Comparison of ENCODE assay signal across 20 cellular contexts in genomic region chr2:19548116-19548515, GRCh38.
DNase-seq lines count a peak whose midpoint lies in the region; ATAC-seq, FAIRE-seq and TF ChIP-seq lines count a peak whose summit lies in the region.
"Had no signal": no experiment of that assay in that cellular context is flagged by ENCODE, and none has a peak within 500 bp of the region (broad histone marks: within the 10 kb centered on the region; RNA-seq: fewer than 3 reads in every experiment).

No MANE protein-coding gene starts in this region.

- POLR2A ChIA-PET in H1 (lab: Charles Lee; ENCODE audit: partially characterized antibody): no interaction called here
- POLR2A ChIA-PET in naive thymus-derived CD8-positive, alpha-beta T cell (lab: Charles Lee): no interaction called here

- no peak overlapping the region for H3K14ac ChIP-seq in H1 (ENCODE audit: insufficient read length)

- TF ChIP-seq RAD21 in H1 (IDR thresholded peaks at IDR 0.05 in 1 of 2, conservative IDR thresholded peaks at IDR 0.05 in 1 of 2; ENCODE audit: low read depth in 2 of 2, low read length in 2 of 2): no peak

- H3K79me2 ChIP-seq in H1 (ENCODE audit: control insufficient read depth in 1 of 2, insufficient read depth in 2 of 2, low read length in 2 of 2): no peaks in the 10 kb centered on the region

- peaks cover 28% of the 10 kb centered on the region for H3K4me1 Mint-ChIP-seq in chondrocyte (ENCODE audit: low read depth)
- H3K4me1 Mint-ChIP-seq in naive thymus-derived CD8-positive, alpha-beta T cell: no peaks in the 10 kb centered on the region
- H3K4me1 Mint-ChIP-seq: B cell, GM23338 had no signal

- peak overlapping the region; percentile 62; the same call in 1 of the 2 replicates for H4K8ac ChIP-seq in H1 (ENCODE audit: extremely low read depth, insufficient read depth, low read length)

- TF ChIP-seq EP300 in H1 (IDR thresholded peaks at IDR 0.05; ENCODE audit: borderline replicate concordance in 1 of 2, low read depth in 2 of 2, low read length in 2 of 2) (no peak), upper lobe of left lung (IDR thresholded peaks at IDR 0.05) (no peak)

- DNase-seq in chondrocyte (ENCODE audit: low spot score): peak; percentile 57
- DNase-seq in H1 (ENCODE audit: low read depth in 1 of 2, low spot score in 2 of 2): no peak
- DNase-seq in mucosa of descending colon: no peak
- DNase-seq in upper lobe of left lung: peak in 1 of 2 donors; percentile 20
- DNase-seq in HPDE6-E6E7 (ENCODE audit: extremely low spot score): no peak
- DNase-seq in DMS114 treated with DMSO at 0.1 percent for 48 hours (lab: John Stamatoyannopoulos, UW; ENCODE audit: unreplicated experiment): no peak
- DNase-seq in naive thymus-derived CD8-positive, alpha-beta T cell: no peak
- DNase-seq: Calu3; CD8-positive, alpha-beta T cell; DMS53; DND-41; EL; H7; HFFc6 had no signal

- CTCF ChIA-PET in H1 (lab: Charles Lee; ENCODE audit: partially characterized antibody): interaction anchor here (1.3 kb wide), 1 partner anchor 11 kb away, joined by 4 read pairs; no protein-coding TSS in a partner anchor

- no peaks in the 10 kb centered on the region for H3K79me1 ChIP-seq in H1 (ENCODE audit: low read depth, low read length)

- H3K56ac ChIP-seq in H1 (replicated peaks; ENCODE audit: insufficient read length, low read depth, low read length): no peak overlapping the region

- no peak overlapping the region for H4K91ac ChIP-seq in H1 (replicated peaks; ENCODE audit: insufficient read length, low read length)

- FAIRE-seq in H1 (lab: Jason Lieb, UNC): no peak
- FAIRE-seq: GM12891, GM19239 had no signal

- TF ChIP-seq POLR2A in H1 (IDR thresholded peaks at IDR 0.05; ENCODE audit: control extremely low read depth in 1 of 2, low read depth in 2 of 2, low read length in 2 of 2): no peak
- no peak for TF ChIP-seq POLR2A in upper lobe of left lung (IDR thresholded peaks at IDR 0.05)

- no peaks in the 10 kb centered on the region for H4K20me1 ChIP-seq in H1 (replicated peaks in 1 of 2; ENCODE audit: control insufficient read depth in 1 of 2, insufficient read depth in 2 of 2, low read length in 2 of 2)
- H4K20me1 ChIP-seq: BLaER1 treated with 17β-estradiol and CSF1 and Interleukin-3, amounts not matched to agents 10 nM and 100 nM had no signal

- H3K27me3 ChIP-seq in H1 (replicated peaks in 1 of 4; ENCODE audit: control insufficient read depth in 3 of 4, extremely low read depth in 1 of 4, insufficient read depth in 3 of 4, low read length in 3 of 4) (no peaks in the 10 kb centered on the region), upper lobe of left lung (no peaks in the 10 kb centered on the region)
- H3K27me3 ChIP-seq: BLaER1 treated with 17β-estradiol and CSF1 and Interleukin-3, amounts not matched to agents 10 nM and 100 nM had no signal

- H3K4me3 Mint-ChIP-seq in chondrocyte (ENCODE audit: unreplicated experiment): no peak overlapping the region
- H3K4me3 Mint-ChIP-seq in naive thymus-derived CD8-positive, alpha-beta T cell: no peak overlapping the region
- H3K4me3 Mint-ChIP-seq: B cell; CD8-positive, alpha-beta T cell; GM23338; HFFc6 had no signal

- H2AFZ ChIP-seq in H1 (ENCODE audit: low read length): peak overlapping the region; percentile 51; the same call in 1 of the 2 replicates
- H2AFZ ChIP-seq: GM23338 had no signal

- H3K36me3 ChIP-seq in H1 (ENCODE audit: control insufficient read depth in 2 of 4, insufficient read depth in 4 of 4, low read length in 3 of 4) (no peaks in the 10 kb centered on the region), mucosa of descending colon (ENCODE audit: low read depth) (no peaks in the 10 kb centered on the region), upper lobe of left lung (no peaks in the 10 kb centered on the region)
- H3K36me3 ChIP-seq: BLaER1 treated with 17β-estradiol and CSF1 and Interleukin-3, amounts not matched to agents 10 nM and 100 nM had no signal

- no peaks in the 10 kb centered on the region for H3K23me2 ChIP-seq in H1 (ENCODE audit: low read depth, low read length)

- no peaks in the 10 kb centered on the region for H3K27me3 Mint-ChIP-seq in chondrocyte (ENCODE audit: low read depth)
- H3K27me3 Mint-ChIP-seq in naive thymus-derived CD8-positive, alpha-beta T cell: peaks cover 7 to 24% (median 16%) of the 10 kb centered on the region in 5 donors

- no peak overlapping the region for H3K4ac ChIP-seq in H1 (replicated peaks; ENCODE audit: insufficient read length, low read depth, low read length)

- intact Hi-C loops in mucosa of descending colon (cut with DNase I, micrococcal nuclease): no loop called here

- H3K27ac ChIP-seq in H1 (ENCODE audit: low read depth, low read length) (no peak overlapping the region), upper lobe of left lung (no peak overlapping the region)
- H3K27ac ChIP-seq: BLaER1 treated with 17β-estradiol and CSF1 and Interleukin-3, amounts not matched to agents 10 nM and 100 nM had no signal

- no peak overlapping the region for H3K9ac ChIP-seq in H1 (replicated peaks in 1 of 4; ENCODE audit: extremely low read depth in 1 of 4, low read depth in 3 of 4, low read length in 3 of 4)
- H3K9ac ChIP-seq: BLaER1 treated with 17β-estradiol and CSF1 and Interleukin-3, amounts not matched to agents 10 nM and 100 nM had no signal

- H3K4me3 ChIP-seq in H1 (ENCODE audit: extremely low read depth in 1 of 4, insufficient read depth in 2 of 4, low read depth in 3 of 4, low read length in 4 of 4) (no peak overlapping the region), mucosa of descending colon (no peak overlapping the region), upper lobe of left lung (no peak overlapping the region)
- H3K4me3 ChIP-seq: BLaER1 treated with 17β-estradiol and CSF1 and Interleukin-3, amounts not matched to agents 10 nM and 100 nM; GM23338 had no signal

- H3K27ac Mint-ChIP-seq in chondrocyte (ENCODE audit: unreplicated experiment): no peak overlapping the region
- no peak overlapping the region for H3K27ac Mint-ChIP-seq in naive thymus-derived CD8-positive, alpha-beta T cell
- H3K27ac Mint-ChIP-seq: B cell; CD8-positive, alpha-beta T cell; GM23338; HFFc6 had no signal

- TF ChIP-seq CTCF in chondrocyte (IDR thresholded peaks at IDR 0.05) (no peak), H1 (IDR thresholded peaks at IDR 0.05; ENCODE audit: control extremely low read depth in 1 of 3, insufficient read depth in 1 of 3, low read depth in 1 of 3, low read length in 3 of 3) (no peak), mucosa of descending colon (IDR thresholded peaks at IDR 0.05) (no peak), upper lobe of left lung (IDR thresholded peaks at IDR 0.05) (no peak)

- H3K23ac ChIP-seq in H1 (ENCODE audit: insufficient read length): no peak overlapping the region

- no peaks in the 10 kb centered on the region for H3K9me3 Mint-ChIP-seq in chondrocyte (ENCODE audit: low read depth)
- H3K9me3 Mint-ChIP-seq in naive thymus-derived CD8-positive, alpha-beta T cell: peaks cover 0 to 9% (median 0%) of the 10 kb centered on the region in 9 donors
- H3K9me3 Mint-ChIP-seq: CD8-positive, alpha-beta T cell; GM23338; HFFc6 had no signal

- WGBS in H1 (ENCODE audit: extremely low coverage in 1 of 2, insufficient coverage in 1 of 2, insufficient read length in 1 of 2, insufficient replicate concordance in 2 of 2, low coverage in 1 of 2, low lambda C conversion rate in 2 of 2, missing lambda C conversion rate in 1 of 2), 2 experiments: 83% methylated on average over 1 of the region's 1 CpG; no CpG with 5 or more reads in 1 of the 2 experiments
- WGBS in upper lobe of left lung, 2 donors: 60 to 71% methylated on average over 1 of the region's 1 CpG

- H4K5ac ChIP-seq in H1 (ENCODE audit: insufficient read length, low read depth, low read length): no peak overlapping the region

- no peak overlapping the region for H2BK12ac ChIP-seq in H1 (ENCODE audit: low read depth, low read length)

- H2BK5ac ChIP-seq in H1 (ENCODE audit: low read depth, low read length): no peak overlapping the region; the same call in 1 of the 2 replicates

- H3K4me1 ChIP-seq in H1 (replicated peaks in 1 of 4; ENCODE audit: control insufficient read depth in 3 of 4, insufficient read depth in 4 of 4, low read length in 3 of 4) (no peaks in the 10 kb centered on the region), mucosa of descending colon (ENCODE audit: low read depth) (no peaks in the 10 kb centered on the region), upper lobe of left lung (no peaks in the 10 kb centered on the region)
- H3K4me1 ChIP-seq: BLaER1 treated with 17β-estradiol and CSF1 and Interleukin-3, amounts not matched to agents 10 nM and 100 nM had no signal

- H3K9me3 ChIP-seq in H1 (ENCODE audit: insufficient read depth in 2 of 2, low read depth in 1 of 2, low read length in 1 of 2) (no peaks in the 10 kb centered on the region), mucosa of descending colon (no peaks in the 10 kb centered on the region), upper lobe of left lung (no peaks in the 10 kb centered on the region)
- H3K9me3 ChIP-seq: BLaER1 treated with 17β-estradiol and CSF1 and Interleukin-3, amounts not matched to agents 10 nM and 100 nM had no signal

- H2AK5ac ChIP-seq in H1 (ENCODE audit: low read depth, low read length): no peak overlapping the region

- H2BK15ac ChIP-seq in H1 (ENCODE audit: low read length): no peak overlapping the region

- H2BK20ac ChIP-seq in H1 (ENCODE audit: low read length): no peak overlapping the region

- H3K18ac ChIP-seq in H1 (ENCODE audit: extremely low read depth, low read length): no peak overlapping the region

- ATAC-seq in mucosa of descending colon (peak; percentile 29), upper lobe of left lung (ENCODE audit: low FRiP score in 2 of 2) (peak; percentile 14 to 49)
- no peak for ATAC-seq in naive thymus-derived CD8-positive, alpha-beta T cell
- ATAC-seq: CD8-positive, alpha-beta T cell; GM23338; HCT116 had no signal

- peaks cover 2% of the 10 kb centered on the region for H3K36me3 Mint-ChIP-seq in chondrocyte (ENCODE audit: low read depth)
- H3K36me3 Mint-ChIP-seq in naive thymus-derived CD8-positive, alpha-beta T cell: no peaks in the 10 kb centered on the region
- H3K36me3 Mint-ChIP-seq: CD8-positive, alpha-beta T cell had no signal

- H3K4me2 ChIP-seq in H1 (ENCODE audit: insufficient read depth in 1 of 2, low read depth in 2 of 2, low read length in 2 of 2): no peak overlapping the region
- H3K4me2 ChIP-seq: BLaER1 treated with 17β-estradiol and CSF1 and Interleukin-3, amounts not matched to agents 10 nM and 100 nM; GM23338 had no signal

- no peak overlapping the region for H2BK120ac ChIP-seq in H1 (replicated peaks; ENCODE audit: low read depth, low read length)

TF ChIP-seq in H1, 55 proteins besides CTCF, POLR2A, EP300 and RAD21 (continues in another document):
- TF ChIP-seq RFX5 (IDR thresholded peaks at IDR 0.05; ENCODE audit: borderline replicate concordance, low read depth, low read length) (no peak), RBBP5 (IDR thresholded peaks at IDR 0.05; ENCODE audit: borderline replicate concordance, low read depth, low read length) (no peak), RNF2 (IDR thresholded peaks at IDR 0.05; ENCODE audit: borderline replicate concordance, low read depth, low read length, missing control alignments, poor library complexity, severe bottlenecking) (no peak), TEAD4 (IDR thresholded peaks at IDR 0.05; ENCODE audit: low read depth, low read length) (no peak), POLR2AphosphoS5 (IDR thresholded peaks at IDR 0.05; ENCODE audit: low read depth, low read length) (no peak), TAF7 (optimal IDR thresholded peaks at IDR 0.05; ENCODE audit: borderline replicate concordance, low read depth, low read length) (no peak)

Comparison
In these comparisons a context has a peak if more than half of its experiments do, and no peak if none do; other contexts are left out.
1. ATAC-seq: peak in mucosa of descending colon (single experiment) and upper lobe of left lung (2 of 2); none in naive thymus-derived CD8-positive, alpha-beta T cell (0 of 2).